In the genomic region with DNA sequence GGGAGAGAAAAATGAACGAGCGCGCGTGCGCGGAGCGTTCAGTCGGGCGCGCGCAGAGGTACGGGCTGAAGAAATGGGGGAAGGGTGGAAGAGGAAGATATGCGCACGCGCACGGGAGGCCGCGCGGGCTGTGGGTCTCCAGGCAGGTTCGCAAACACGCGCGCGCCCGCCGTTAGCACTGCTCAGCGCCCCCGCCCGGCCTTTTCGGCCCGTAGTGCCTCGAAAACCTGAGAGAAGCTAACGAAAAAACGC, we compare ENCODE assay signal across 8 cellular contexts. TPM values are rescaled to one million over a fixed set of nuclear protein-coding genes. Genes with fewer than 3 reads are reported as not detected.
DNase-seq lines count a peak whose midpoint lies in the region; ATAC-seq and TF ChIP-seq lines count a peak whose summit lies in the region.

No MANE protein-coding gene starts in this region.

- H3K4me3 ChIP-seq in BJ (ENCODE audit: low read depth, low read length) (peak overlapping the region; percentile 78), HL-60 (replicated peaks; ENCODE audit: insufficient read depth, low read length) (peak overlapping the region; percentile 76)

- H3K27me3 ChIP-seq in BJ (ENCODE audit: control insufficient read depth, insufficient read depth, low read length) (no peaks in the 10 kb centered on the region), HL-60 (ENCODE audit: insufficient read depth, poor library complexity, severe bottlenecking) (no peaks in the 10 kb centered on the region)

- TF ChIP-seq CTCF in BJ (IDR thresholded peaks at IDR 0.05; ENCODE audit: insufficient read depth, low read depth, low read length), result no peak
- no peak for TF ChIP-seq CTCF in HL-60 (IDR thresholded peaks at IDR 0.05; ENCODE audit: insufficient read depth, low read length)

- CTCF ChIA-PET in BJ (lab: Yijun Ruan, JAX), result interaction anchor here (0.9 to 1.6 kb wide), 4 partner anchors 28 to 783 kb away, joined by 3 to 4 read pairs (median 3); a partner anchor contains a TSS

- DNase-seq in BJ (ENCODE audit: low read depth), result no peak
- peak; percentile 82 to 91 for DNase-seq in HL-60 (ENCODE audit: low read depth in 1 of 2, low spot score in 1 of 2)
- DNase-seq in NCI-H82 treated with DMSO at 0.1 percent for 48 hours (lab: John Stamatoyannopoulos, UW; ENCODE audit: unreplicated experiment), result peak; percentile 74
- DNase-seq in activated CD8-positive, alpha-beta memory T cell treated with anti-CD3 and anti-CD28 coated beads for 24 hours, result peak; percentile 96
- peak; percentile 91 for DNase-seq in effector CD8-positive, alpha-beta T cell (lab: John Stamatoyannopoulos, UW)
- peak; percentile 91 for DNase-seq in medulla oblongata (ENCODE audit: extremely low spot score)
- peak; percentile 81 to 89 (median 87) for DNase-seq in stimulated activated CD4-positive, alpha-beta T cell treated with anti-CD3 and anti-CD28 coated beads, TNF-alpha, amount 100 ng/mL, for 4 hours (ENCODE audit: low read depth in 3 of 3)

- POLR2A ChIA-PET in BJ (lab: Charles Lee), result interaction anchor here (0.5 to 1.2 kb wide), 3 partner anchors 36 to 791 kb away, joined by 3 to 5 read pairs (median 5); no protein-coding TSS in a partner anchor

- no peaks in the 10 kb centered on the region for H3K36me3 ChIP-seq in BJ (ENCODE audit: control insufficient read depth, insufficient read depth, low read length)

- H3K27ac ChIP-seq in HL-60 (replicated peaks), result peak overlapping the region; percentile 100

- ATAC-seq in GM19438 (IDR thresholded peaks at IDR 0.05; ENCODE audit: low read depth, unreplicated experiment), result peak; percentile 40

RNA-seq across cellular contexts. Expression of a gene that starts 0.4 kb away (rescaled TPM):
- polyA plus RNA-seq in BJ (2011; rRNA removed), result 39.1 and 79.2 TPM in 2 replicates
- 52.9 and 56.3 TPM in 2 replicates for polyA minus RNA-seq in BJ (2011; rRNA and poly(A)+ RNA removed)

RNA-seq across cellular contexts. Expression of a gene that starts 39.1 kb away (rescaled TPM):
- 5.5 and 6.1 TPM in 2 replicates for polyA plus RNA-seq in BJ (2011; rRNA removed)
- 4.2 and 4.9 TPM in 2 replicates for polyA minus RNA-seq in BJ (2011; rRNA and poly(A)+ RNA removed)
